8 cellular contexts compared by ENCODE assay signal in the genomic region with DNA sequence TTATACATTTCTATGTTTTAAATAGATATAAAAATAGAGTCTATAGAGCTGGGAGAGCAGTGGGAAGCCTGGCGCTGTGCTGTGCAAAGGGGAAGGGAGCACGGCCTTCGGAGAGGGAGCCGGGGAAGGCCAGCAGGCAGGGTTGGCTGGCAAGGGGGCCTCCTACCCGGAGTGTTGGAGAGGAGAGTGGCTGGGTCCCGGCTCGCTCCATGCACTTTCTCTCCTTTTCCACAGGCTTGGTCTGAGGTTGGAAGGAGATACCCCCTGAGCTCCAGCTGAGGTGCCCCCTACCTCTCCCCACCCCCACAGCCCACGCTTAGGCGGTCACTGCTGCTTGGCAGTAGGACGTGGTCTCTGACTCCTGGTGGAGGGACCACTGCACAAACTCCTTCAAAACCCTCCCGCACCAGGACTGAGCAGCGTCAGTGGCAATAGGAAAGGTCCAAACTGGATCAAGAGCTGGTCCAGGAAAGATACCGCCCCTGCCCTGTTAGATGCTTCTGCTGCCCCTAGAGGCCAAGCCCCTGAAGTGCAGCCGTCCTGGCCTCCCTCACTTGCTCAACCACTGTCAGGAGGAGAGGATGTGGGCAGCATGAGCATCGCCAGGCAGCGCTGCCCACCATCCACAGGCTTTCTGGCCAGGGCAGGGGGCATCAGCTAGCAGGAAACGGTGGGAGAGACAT. TPM values are rescaled to one million over a fixed set of nuclear protein-coding genes. Genes with fewer than 3 reads are reported as not detected.
A peak's percentile ranks its signal among the peaks of the same experiment; 100 is the strongest.
DNase-seq lines count a peak whose midpoint lies in the region; ATAC-seq and TF ChIP-seq lines count a peak whose summit lies in the region.

No MANE protein-coding gene starts in this region.

- peak; percentile 79 for ATAC-seq in body of pancreas
- ATAC-seq in HG02571 (IDR thresholded peaks at IDR 0.05; ENCODE audit: unreplicated experiment): no peak

- peak; percentile 55 for DNase-seq in CD1c-positive myeloid dendritic cell (ENCODE audit: extremely low spot score)
- peak; percentile 80 for DNase-seq in GM19240 (ENCODE audit: insufficient read length, low spot score)
- peak; percentile 71 for DNase-seq in UCSD-AML1 (lab: John Stamatoyannopoulos, UW; ENCODE audit: unreplicated experiment)
- peak; percentile 69 to 78 (median 72) for DNase-seq in body of pancreas
- peak; percentile 88 for DNase-seq in islet precursor cell
- peak; percentile 32 to 49 for DNase-seq in stimulated activated CD4-positive, alpha-beta T cell treated with anti-CD3 and anti-CD28 coated beads, Interleukin-1b, Interleukin-23, amount 100 ng/mL, for 4 hours (ENCODE audit: low read depth in 2 of 2)

- H3K9me3 ChIP-seq in Loucy (ENCODE audit: insufficient read depth, low read depth, low read length) (no peaks in the 10 kb centered on the region), body of pancreas (no peaks in the 10 kb centered on the region)

- H3K27me3 ChIP-seq in Loucy (ENCODE audit: insufficient read depth, low read length, poor library complexity, severe bottlenecking): no peaks in the 10 kb centered on the region
- no peaks in the 10 kb centered on the region for H3K27me3 ChIP-seq in body of pancreas

- intact Hi-C loops in body of pancreas (cut with DNase I): no loop called here

- no peaks in the 10 kb centered on the region for H3K9me2 ChIP-seq in Loucy (replicated peaks; ENCODE audit: low read depth, low read length)

- H3K27ac ChIP-seq in body of pancreas: no peak overlapping the region

- H3K4me2 ChIP-seq in Loucy (ENCODE audit: low read depth, low read length, poor library complexity, severe bottlenecking): peak overlapping the region; percentile 31

- peaks cover 60% of the 10 kb centered on the region for H3K4me1 ChIP-seq in Loucy (ENCODE audit: insufficient read depth, low read length, poor library complexity, severe bottlenecking)
- H3K4me1 ChIP-seq in body of pancreas: no peaks in the 10 kb centered on the region

- H2AFZ ChIP-seq in Loucy (ENCODE audit: low read length): no peak overlapping the region

- TF ChIP-seq POLR2A in body of pancreas (IDR thresholded peaks at IDR 0.05): no peak

- H3K9ac ChIP-seq in Loucy (ENCODE audit: low read depth, low read length, poor library complexity, severe bottlenecking): peak overlapping the region; percentile 21

- no peaks in the 10 kb centered on the region for H3K36me3 ChIP-seq in Loucy (ENCODE audit: insufficient read depth, low read length)
- no peaks in the 10 kb centered on the region for H3K36me3 ChIP-seq in body of pancreas (replicated peaks in 1 of 2; ENCODE audit: insufficient read depth in 1 of 2, low read depth in 2 of 2)

- WGBS in body of pancreas, 2 donors: 52 to 82% methylated on average over 10 to 17 of the region's 17 CpGs

- H3K4me3 ChIP-seq in Loucy (ENCODE audit: low read length, poor library complexity, severe bottlenecking) (no peak overlapping the region), body of pancreas (no peak overlapping the region)

- TF ChIP-seq CTCF in Loucy (conservative IDR thresholded peaks at IDR 0.05; ENCODE audit: low read length) (peak; percentile 87), body of pancreas (IDR thresholded peaks at IDR 0.05) (peak; percentile 67 to 82 (median 72))

- H3F3A ChIP-seq in Loucy (ENCODE audit: low read depth): peaks cover 12% of the 10 kb centered on the region; the same call in 1 of the 2 replicates

- H4K20me1 ChIP-seq in Loucy (ENCODE audit: insufficient read depth, low read length, poor library complexity, severe bottlenecking): no peaks in the 10 kb centered on the region

- no peaks in the 10 kb centered on the region for H3K79me2 ChIP-seq in Loucy (ENCODE audit: insufficient read depth, low read length)

RNA-seq across cellular contexts. Expression of gene SYT13, which starts 52.9 kb away (rescaled TPM):
- 1 to 10 TPM; 6.7 to 9.9 TPM for total RNA-seq in body of pancreas
